In the genomic region with DNA sequence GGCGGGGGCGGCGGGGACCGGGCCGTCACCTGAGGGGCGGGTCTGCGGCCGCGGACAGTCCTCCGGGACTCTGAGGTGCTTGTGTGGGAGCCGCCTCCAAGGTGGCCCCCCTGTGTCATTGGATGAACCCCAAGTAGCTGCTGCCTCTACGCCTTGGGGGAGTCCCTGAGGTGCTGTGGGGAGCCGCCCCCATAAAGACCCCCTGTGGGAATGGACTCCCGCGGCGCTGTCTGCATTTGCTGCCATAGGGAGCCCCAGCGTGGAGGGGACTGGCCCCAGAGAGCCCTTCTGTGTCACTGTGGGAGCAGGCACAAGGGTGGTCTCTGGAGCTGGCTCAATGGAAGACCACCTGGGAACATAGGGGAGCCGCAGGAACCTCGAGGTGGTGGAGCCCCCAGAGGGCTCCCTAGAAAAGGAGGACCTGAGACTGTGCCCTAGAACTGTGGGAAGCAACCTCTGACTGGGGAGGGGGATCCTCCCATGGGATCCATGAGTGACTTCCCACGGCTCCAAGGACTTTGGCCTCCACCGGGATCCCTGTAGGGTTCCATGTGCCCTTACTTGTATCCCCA, we compare ENCODE assay signal across 9 cellular contexts. TPM values are rescaled to one million over a fixed set of nuclear protein-coding genes. Genes with fewer than 3 reads are reported as not detected.
DNase-seq lines count a peak whose midpoint lies in the region; ATAC-seq, FAIRE-seq and TF ChIP-seq lines count a peak whose summit lies in the region.
"Had no signal": no experiment of that assay in that cellular context is flagged by ENCODE, and none has a peak within 500 bp of the region (broad histone marks: within the 10 kb centered on the region; RNA-seq: fewer than 3 reads in every experiment).

No MANE protein-coding gene starts in this region.

- H3K36me3 Mint-ChIP-seq in CD4-positive, alpha-beta T cell (ENCODE audit: low read depth) = no peaks in the 10 kb centered on the region

- H3K36me3 ChIP-seq in OCI-LY1 (ENCODE audit: insufficient read depth, low read length) = no peaks in the 10 kb centered on the region
- no peaks in the 10 kb centered on the region for H3K36me3 ChIP-seq in fibroblast of lung (ENCODE audit: control insufficient read depth, insufficient read depth, low read length)
- H3K36me3 ChIP-seq in rectal smooth muscle tissue (ENCODE audit: control insufficient read depth, insufficient read depth, low read length) = no peaks in the 10 kb centered on the region

- no peak overlapping the region for H3K27ac Mint-ChIP-seq in CD4-positive, alpha-beta T cell

- intact Hi-C loops in CD4-positive, alpha-beta T cell (cut with DNase I, micrococcal nuclease) = no loop called here

- TF ChIP-seq CTCF in CD4-positive, alpha-beta T cell (IDR thresholded peaks at IDR 0.05) = no peak
- no peak for TF ChIP-seq CTCF in OCI-LY1 (IDR thresholded peaks at IDR 0.05; ENCODE audit: low read length)
- TF ChIP-seq CTCF in fibroblast of lung (conservative IDR thresholded peaks at IDR 0.05 in 1 of 2, IDR thresholded peaks at IDR 0.05 in 1 of 2; ENCODE audit: low read depth in 1 of 2, low read length in 2 of 2) = no peak

- peaks cover 88% of the 10 kb centered on the region for H3K27me3 Mint-ChIP-seq in CD4-positive, alpha-beta T cell

- no peak overlapping the region for H3K27ac ChIP-seq in CD4-positive, alpha-beta T cell (ENCODE audit: low read depth, low read length)
- H3K27ac ChIP-seq in OCI-LY1 (ENCODE audit: low read depth, low read length, poor library complexity, severe bottlenecking) = no peak overlapping the region
- H3K27ac ChIP-seq in fibroblast of lung (ENCODE audit: insufficient read depth, low read length) = no peak overlapping the region
- no peak overlapping the region for H3K27ac ChIP-seq in rectal smooth muscle tissue (ENCODE audit: low read depth, low read length)

- peak overlapping the region; percentile 52 for H3K4me3 Mint-ChIP-seq in CD4-positive, alpha-beta T cell

- H3K9ac ChIP-seq in OCI-LY1 (ENCODE audit: low read length) (no peak overlapping the region), fibroblast of lung (ENCODE audit: insufficient read depth, low read length) (no peak overlapping the region), rectal smooth muscle tissue (ENCODE audit: low read length) (no peak overlapping the region)

- ATAC-seq in CD4-positive, alpha-beta T cell (ENCODE audit: poor library complexity) = peak; percentile 31
- ATAC-seq in HG03095 (IDR thresholded peaks at IDR 0.05; ENCODE audit: unreplicated experiment) (no peak), GM19467 (IDR thresholded peaks at IDR 0.05; ENCODE audit: unreplicated experiment) (no peak)

- H3K79me2 ChIP-seq in OCI-LY1 (ENCODE audit: insufficient read depth, low read length) = no peaks in the 10 kb centered on the region
- H3K79me2 ChIP-seq in fibroblast of lung (ENCODE audit: control insufficient read depth, insufficient read depth, low read length) = no peaks in the 10 kb centered on the region

- no peak for FAIRE-seq in HTR-8/SVneo (lab: Jason Lieb, UNC)

- no peaks in the 10 kb centered on the region for H3K4me1 ChIP-seq in OCI-LY1 (ENCODE audit: insufficient read depth, low read length, severe bottlenecking)
- H3K4me1 ChIP-seq in fibroblast of lung (ENCODE audit: control insufficient read depth, extremely low read depth, insufficient read depth, low read length) = no peaks in the 10 kb centered on the region
- H3K4me1 ChIP-seq in rectal smooth muscle tissue (ENCODE audit: control insufficient read depth, insufficient read depth, low read length) = peaks cover 2% of the 10 kb centered on the region

- H3K4me2 ChIP-seq in OCI-LY1 (ENCODE audit: low read length) = peak overlapping the region; percentile 46; the same call in 1 of the 2 replicates
- peak overlapping the region; percentile 25 for H3K4me2 ChIP-seq in fibroblast of lung (ENCODE audit: extremely low read depth, insufficient read depth, low read length)

- H4K20me1 ChIP-seq in OCI-LY1 (ENCODE audit: insufficient read depth, low read length) = no peaks in the 10 kb centered on the region
- no peaks in the 10 kb centered on the region for H4K20me1 ChIP-seq in fibroblast of lung (ENCODE audit: control insufficient read depth, extremely low read depth, insufficient read depth, low read length)

- DNase-seq in CD4-positive, alpha-beta T cell = no peak
- no peak for DNase-seq in fibroblast of lung (ENCODE audit: low read depth in 2 of 2)
- DNase-seq in HTR-8/SVneo (ENCODE audit: insufficient read length, low spot score) = no peak
- DNase-seq in stimulated activated CD4-positive, alpha-beta T cell treated with anti-CD3 and anti-CD28 coated beads, Interleukin-2, amount 100 ng/mL, for 24 hours = no peak

- CTCF ChIA-PET in CD4-positive, alpha-beta T cell (lab: Charles Lee) = interaction anchor here (2.2 kb wide), 1 partner anchor 59 kb away, joined by 6 read pairs; no protein-coding TSS in a partner anchor

- no peak overlapping the region for H2AFZ ChIP-seq in OCI-LY1 (ENCODE audit: low read length)
- no peak overlapping the region for H2AFZ ChIP-seq in fibroblast of lung (ENCODE audit: low read length)

- peaks cover 69% of the 10 kb centered on the region for H3K27me3 ChIP-seq in CD4-positive, alpha-beta T cell (ENCODE audit: control insufficient read depth, insufficient read depth, low read length)
- H3K27me3 ChIP-seq in OCI-LY1 (ENCODE audit: insufficient read depth, low read length) (no peaks in the 10 kb centered on the region), fibroblast of lung (ENCODE audit: control insufficient read depth, insufficient read depth, low read length) (peaks cover 62% of the 10 kb centered on the region), rectal smooth muscle tissue (ENCODE audit: control insufficient read depth, insufficient read depth, low read length) (peaks cover 15% of the 10 kb centered on the region)

- no peaks in the 10 kb centered on the region for H3K9me3 Mint-ChIP-seq in CD4-positive, alpha-beta T cell

- no peaks in the 10 kb centered on the region for H3K9me3 ChIP-seq in CD4-positive, alpha-beta T cell (ENCODE audit: control insufficient read depth, low read length)
- H3K9me3 ChIP-seq in OCI-LY1 (ENCODE audit: low read length) (no peaks in the 10 kb centered on the region), fibroblast of lung (ENCODE audit: control insufficient read depth, insufficient read depth, low read depth, low read length) (no peaks in the 10 kb centered on the region)

- no peaks in the 10 kb centered on the region for H3K4me1 Mint-ChIP-seq in CD4-positive, alpha-beta T cell (ENCODE audit: low read depth)

- H3F3A ChIP-seq in OCI-LY1 (ENCODE audit: insufficient read depth, low read length) = no peaks in the 10 kb centered on the region

- no peaks in the 10 kb centered on the region for H3K9me2 ChIP-seq in OCI-LY1 (ENCODE audit: low read depth, low read length)

- H3K4me3 ChIP-seq in OCI-LY1 (ENCODE audit: low read depth, low read length, poor library complexity, severe bottlenecking) = no peak overlapping the region
- H3K4me3 ChIP-seq in fibroblast of lung (replicated peaks in 1 of 4; ENCODE audit: control extremely low read depth in 1 of 4, insufficient read depth in 1 of 4, low read depth in 3 of 4, low read length in 4 of 4) = peak overlapping the region in 1 of 4 experiments; percentile 17
- H3K4me3 ChIP-seq in rectal smooth muscle tissue (ENCODE audit: low read length) = peak overlapping the region; percentile 38

- POLR2A ChIA-PET in CD4-positive, alpha-beta T cell (lab: Charles Lee) = interaction anchor here (0.6 kb wide), 1 partner anchor 123 kb away, joined by 3 read pairs; no protein-coding TSS in a partner anchor

RNA-seq across cellular contexts. Expression of a gene that starts 0.4 kb away (rescaled TPM):
- total RNA-seq in CD4-positive, alpha-beta T cell = not detected
- total RNA-seq in fibroblast of lung = under 0.01 and 0.17 TPM in 2 replicates
- polyA plus RNA-seq in fibroblast of lung = not detected in 2 replicates
- polyA plus RNA-seq in fibroblast of lung (2012) = 0.06 and 0.10 TPM in 2 replicates
- polyA minus RNA-seq in fibroblast of lung (ENCODE audit: low replicate concordance) = not detected in 2 replicates
- total RNA-seq: H4 had no signal

RNA-seq across cellular contexts. Expression of a gene that starts 31.0 kb away (rescaled TPM):
- total RNA-seq in CD4-positive, alpha-beta T cell = 1 to 10 TPM; 2.7 to 2.8 TPM
- total RNA-seq in fibroblast of lung = 7.4 and 9.9 TPM in 2 replicates
- polyA plus RNA-seq in fibroblast of lung = 7.8 and 8.1 TPM in 2 replicates
- 15.5 and 17.2 TPM in 2 replicates for polyA plus RNA-seq in fibroblast of lung (2012)
- 13.0 and 16.5 TPM in 2 replicates for polyA minus RNA-seq in fibroblast of lung (ENCODE audit: low replicate concordance)
